ENCODE assay signal across 8 cellular contexts in the genomic region with DNA sequence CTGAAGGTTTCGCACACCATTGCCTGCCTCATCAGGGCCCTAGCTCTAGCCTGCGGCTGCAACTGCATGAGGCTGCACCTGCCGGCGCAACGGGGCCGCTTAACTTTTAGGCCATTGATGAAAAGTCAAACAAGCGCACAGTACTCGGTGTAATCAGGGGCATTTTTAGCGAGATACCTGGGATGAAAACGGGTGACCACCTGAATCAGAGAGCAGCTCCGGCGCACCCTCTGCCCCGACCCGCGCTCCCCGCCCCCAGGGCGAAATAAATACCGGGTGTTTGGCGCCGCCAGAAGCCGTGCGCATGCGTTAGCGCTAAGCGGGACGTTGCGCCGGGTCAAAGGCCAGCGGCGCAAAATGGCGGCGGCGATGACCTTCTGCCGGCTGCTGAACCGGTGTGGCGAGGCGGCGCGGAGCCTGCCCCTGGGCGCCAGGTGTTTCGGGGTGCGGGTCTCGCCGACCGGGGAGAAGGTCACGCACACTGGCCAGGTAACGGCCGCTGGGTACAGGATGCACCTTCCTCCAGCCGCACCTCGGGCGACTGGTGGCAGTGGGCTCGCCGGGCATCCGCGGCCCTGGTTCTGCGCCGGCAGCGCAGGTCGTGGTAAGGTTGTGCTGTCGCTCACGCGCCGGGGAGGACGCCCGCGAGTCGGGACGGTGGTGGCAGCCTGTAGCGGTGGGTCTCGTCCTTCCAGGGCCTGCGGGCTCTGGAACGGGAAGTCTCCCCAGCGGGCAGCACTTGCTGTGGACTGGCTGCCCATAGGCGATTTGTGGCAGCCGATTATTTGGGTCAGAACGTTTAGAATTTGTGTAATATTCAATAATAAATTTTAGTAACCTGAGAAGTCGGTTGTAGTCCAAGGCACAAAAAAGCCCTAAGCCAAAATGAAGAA. TPM values are rescaled to one million over a fixed set of nuclear protein-coding genes. Genes with fewer than 3 reads are reported as not detected.
DNase-seq lines count a peak whose midpoint lies in the region; ATAC-seq and TF ChIP-seq lines count a peak whose summit lies in the region.

Gene NDUFS6 (plus strand): TSS at position 347 of the 893 bp plus-strand sequence. CDS start 11 bp downstream, at position 358.

- H3K9me3 Mint-ChIP-seq in chondrocyte (ENCODE audit: low read depth): no peaks in the 10 kb centered on the region

- H3K4me3 Mint-ChIP-seq in chondrocyte (ENCODE audit: unreplicated experiment): peak within 1 kb of the TSS; percentile 99

- DNase-seq in NCI-H2227 treated with DMSO at 0.1 percent for 48 hours (lab: John Stamatoyannopoulos, UW) (peak; percentile 89), chondrocyte (ENCODE audit: low spot score) (no peak), kidney glomerular epithelial cell (lab: John Stamatoyannopoulos, UW) (peak; percentile 34)
- DNase-seq in activated CD4-positive, CD25-positive, alpha-beta regulatory T cell treated with anti-CD3 and anti-CD28 coated beads, Interleukin-2, amount 50 U/mL, for 72 hours: peak; percentile 83
- DNase-seq in stimulated activated CD4-positive, alpha-beta T cell treated with anti-CD3 and anti-CD28 coated beads, Interleukin-15, amount 100 ng/mL, for 48 hours (ENCODE audit: low read depth in 2 of 2): peak; percentile 55 to 78

- H3K36me3 Mint-ChIP-seq in chondrocyte (ENCODE audit: low read depth): peaks cover 19% of the 10 kb centered on the region

- H3K4me1 ChIP-seq in ACC112 (ENCODE audit: control insufficient read depth, insufficient read depth, low read length, unreplicated experiment): peaks cover 15% of the 10 kb centered on the region

- H3K27me3 ChIP-seq in ACC112 (ENCODE audit: insufficient read depth, low read length): no peaks in the 10 kb centered on the region

- peak; percentile 33 for TF ChIP-seq CTCF in chondrocyte (IDR thresholded peaks at IDR 0.05)

- peaks cover 73% of the 10 kb centered on the region for H3K79me2 ChIP-seq in ACC112 (ENCODE audit: control insufficient read depth, insufficient read depth, low read length, unreplicated experiment)

- peak within 1 kb of the TSS; percentile 77 for H3K27ac ChIP-seq in ACC112 (ENCODE audit: low read depth, low read length)

- peak; percentile 58 for ATAC-seq in GM18867 (IDR thresholded peaks at IDR 0.05; ENCODE audit: unreplicated experiment)
- ATAC-seq in HG03097 (IDR thresholded peaks at IDR 0.05; ENCODE audit: low FRiP score, unreplicated experiment): peak; percentile 46

- no peaks in the 10 kb centered on the region for H3K27me3 Mint-ChIP-seq in chondrocyte (ENCODE audit: low read depth)

- peak within 1 kb of the TSS; percentile 95 for H2AFZ ChIP-seq in ACC112 (ENCODE audit: low read length, unreplicated experiment)

- H3K36me3 ChIP-seq in ACC112 (ENCODE audit: insufficient read depth, low read length): peaks cover 12% of the 10 kb centered on the region; the same call in 1 of the 2 replicates

- H3K4me1 Mint-ChIP-seq in chondrocyte (ENCODE audit: low read depth): peaks cover 33% of the 10 kb centered on the region

- peak within 1 kb of the TSS; percentile 100 for H3K27ac Mint-ChIP-seq in chondrocyte (ENCODE audit: unreplicated experiment)

- peak within 1 kb of the TSS; percentile 87 for H3K4me3 ChIP-seq in ACC112 (ENCODE audit: low read depth, low read length)

RNA-seq across cellular contexts. Expression of gene NDUFS6, which starts in this region (rescaled TPM):
- total RNA-seq in chondrocyte: 23.7 to 31.3 TPM (median 25.7 TPM) in 3 replicates
